Comparison of ENCODE assay signal across 1 cellular context in the genomic region with DNA sequence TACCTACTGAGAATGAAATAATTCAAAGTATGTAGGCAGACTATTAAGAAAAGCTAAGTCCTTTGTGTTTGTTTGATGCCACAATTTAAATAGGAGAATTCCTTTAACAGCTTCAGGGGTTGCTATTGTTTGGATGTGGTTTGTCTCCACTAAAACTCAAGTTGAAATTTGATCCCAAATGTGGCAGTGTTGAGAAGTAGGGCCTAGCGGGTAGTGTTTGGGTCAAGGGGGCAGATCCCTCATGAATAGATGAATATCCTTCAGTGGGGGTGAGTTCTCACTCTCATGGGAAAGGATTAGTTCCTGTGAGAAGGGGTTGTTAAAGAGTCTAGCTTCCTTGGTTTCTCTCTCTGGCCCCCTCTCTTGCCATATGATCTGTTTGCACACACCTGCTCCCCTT.
A peak's percentile ranks its signal among the peaks of the same experiment; 100 is the strongest.
TF ChIP-seq lines count a peak whose summit lies in the region.

No MANE protein-coding gene starts in this region.

TF ChIP-seq in HEK293, 187 proteins besides CTCF, POLR2A, EP300 and RAD21 (continued from another document):
- TF ChIP-seq, protein P1, sequence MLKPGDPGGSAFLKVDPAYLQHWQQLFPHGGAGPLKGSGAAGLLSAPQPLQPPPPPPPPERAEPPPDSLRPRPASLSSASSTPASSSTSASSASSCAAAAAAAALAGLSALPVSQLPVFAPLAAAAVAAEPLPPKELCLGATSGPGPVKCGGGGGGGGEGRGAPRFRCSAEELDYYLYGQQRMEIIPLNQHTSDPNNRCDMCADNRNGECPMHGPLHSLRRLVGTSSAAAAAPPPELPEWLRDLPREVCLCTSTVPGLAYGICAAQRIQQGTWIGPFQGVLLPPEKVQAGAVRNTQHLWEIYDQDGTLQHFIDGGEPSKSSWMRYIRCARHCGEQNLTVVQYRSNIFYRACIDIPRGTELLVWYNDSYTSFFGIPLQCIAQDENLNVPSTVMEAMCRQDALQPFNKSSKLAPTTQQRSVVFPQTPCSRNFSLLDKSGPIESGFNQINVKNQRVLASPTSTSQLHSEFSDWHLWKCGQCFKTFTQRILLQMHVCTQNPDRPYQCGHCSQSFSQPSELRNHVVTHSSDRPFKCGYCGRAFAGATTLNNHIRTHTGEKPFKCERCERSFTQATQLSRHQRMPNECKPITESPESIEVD (tag by site-specific recombination; IDR thresholded peaks at IDR 0.05): peak; percentile 32
- TF ChIP-seq MEIS1 (CRISPR knock-in tag; IDR thresholded peaks at IDR 0.05; ENCODE audit: borderline replicate concordance) (no peak), PRDM1 (tag by site-specific recombination; IDR thresholded peaks at IDR 0.05) (no peak), ZNF138 (tag by site-specific recombination; IDR thresholded peaks at IDR 0.05; ENCODE audit: borderline replicate concordance) (no peak), ZNF76 (tag by site-specific recombination; IDR thresholded peaks at IDR 0.05; ENCODE audit: borderline replicate concordance, low read depth) (no peak), WT1 (tag by site-specific recombination; IDR thresholded peaks at IDR 0.05) (0 out of 2 replicates have a peak, but pooled peaks have one; percentile 24), MZF1 (tag by site-specific recombination; IDR thresholded peaks at IDR 0.05; ENCODE audit: borderline replicate concordance) (peak; percentile 82; the same call in 1 of the 2 replicates), ZNF548 (tag by site-specific recombination; IDR thresholded peaks at IDR 0.05) (no peak), ZNF10 (tag by site-specific recombination; IDR thresholded peaks at IDR 0.05) (no peak), ZNF184 (tag by site-specific recombination; IDR thresholded peaks at IDR 0.05) (no peak), ZNF426 (tag by site-specific recombination; IDR thresholded peaks at IDR 0.05) (no peak), GLIS1 (tag by site-specific recombination; IDR thresholded peaks at IDR 0.05) (0 out of 2 replicates have a peak, but pooled peaks have one; percentile 7), ZNF2 (tag by site-specific recombination; IDR thresholded peaks at IDR 0.05) (no peak)
- TF ChIP-seq, protein P2, sequence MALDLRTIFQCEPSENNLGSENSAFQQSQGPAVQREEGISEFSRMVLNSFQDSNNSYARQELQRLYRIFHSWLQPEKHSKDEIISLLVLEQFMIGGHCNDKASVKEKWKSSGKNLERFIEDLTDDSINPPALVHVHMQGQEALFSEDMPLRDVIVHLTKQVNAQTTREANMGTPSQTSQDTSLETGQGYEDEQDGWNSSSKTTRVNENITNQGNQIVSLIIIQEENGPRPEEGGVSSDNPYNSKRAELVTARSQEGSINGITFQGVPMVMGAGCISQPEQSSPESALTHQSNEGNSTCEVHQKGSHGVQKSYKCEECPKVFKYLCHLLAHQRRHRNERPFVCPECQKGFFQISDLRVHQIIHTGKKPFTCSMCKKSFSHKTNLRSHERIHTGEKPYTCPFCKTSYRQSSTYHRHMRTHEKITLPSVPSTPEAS (tag by site-specific recombination; IDR thresholded peaks at IDR 0.05): no peak
- TF ChIP-seq, protein P3, sequence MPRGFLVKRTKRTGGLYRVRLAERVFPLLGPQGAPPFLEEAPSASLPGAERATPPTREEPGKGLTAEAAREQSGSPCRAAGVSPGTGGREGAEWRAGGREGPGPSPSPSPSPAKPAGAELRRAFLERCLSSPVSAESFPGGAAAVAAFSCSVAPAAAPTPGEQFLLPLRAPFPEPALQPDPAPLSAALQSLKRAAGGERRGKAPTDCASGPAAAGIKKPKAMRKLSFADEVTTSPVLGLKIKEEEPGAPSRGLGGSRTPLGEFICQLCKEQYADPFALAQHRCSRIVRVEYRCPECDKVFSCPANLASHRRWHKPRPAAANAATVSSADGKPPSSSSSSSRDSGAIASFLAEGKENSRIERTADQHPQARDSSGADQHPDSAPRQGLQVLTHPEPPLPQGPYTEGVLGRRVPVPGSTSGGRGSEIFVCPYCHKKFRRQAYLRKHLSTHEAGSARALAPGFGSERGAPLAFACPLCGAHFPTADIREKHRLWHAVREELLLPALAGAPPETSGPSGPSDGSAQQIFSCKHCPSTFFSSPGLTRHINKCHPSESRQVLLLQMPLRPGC (tag by site-specific recombination; IDR thresholded peaks at IDR 0.05): no peak
- TF ChIP-seq, protein P4, sequence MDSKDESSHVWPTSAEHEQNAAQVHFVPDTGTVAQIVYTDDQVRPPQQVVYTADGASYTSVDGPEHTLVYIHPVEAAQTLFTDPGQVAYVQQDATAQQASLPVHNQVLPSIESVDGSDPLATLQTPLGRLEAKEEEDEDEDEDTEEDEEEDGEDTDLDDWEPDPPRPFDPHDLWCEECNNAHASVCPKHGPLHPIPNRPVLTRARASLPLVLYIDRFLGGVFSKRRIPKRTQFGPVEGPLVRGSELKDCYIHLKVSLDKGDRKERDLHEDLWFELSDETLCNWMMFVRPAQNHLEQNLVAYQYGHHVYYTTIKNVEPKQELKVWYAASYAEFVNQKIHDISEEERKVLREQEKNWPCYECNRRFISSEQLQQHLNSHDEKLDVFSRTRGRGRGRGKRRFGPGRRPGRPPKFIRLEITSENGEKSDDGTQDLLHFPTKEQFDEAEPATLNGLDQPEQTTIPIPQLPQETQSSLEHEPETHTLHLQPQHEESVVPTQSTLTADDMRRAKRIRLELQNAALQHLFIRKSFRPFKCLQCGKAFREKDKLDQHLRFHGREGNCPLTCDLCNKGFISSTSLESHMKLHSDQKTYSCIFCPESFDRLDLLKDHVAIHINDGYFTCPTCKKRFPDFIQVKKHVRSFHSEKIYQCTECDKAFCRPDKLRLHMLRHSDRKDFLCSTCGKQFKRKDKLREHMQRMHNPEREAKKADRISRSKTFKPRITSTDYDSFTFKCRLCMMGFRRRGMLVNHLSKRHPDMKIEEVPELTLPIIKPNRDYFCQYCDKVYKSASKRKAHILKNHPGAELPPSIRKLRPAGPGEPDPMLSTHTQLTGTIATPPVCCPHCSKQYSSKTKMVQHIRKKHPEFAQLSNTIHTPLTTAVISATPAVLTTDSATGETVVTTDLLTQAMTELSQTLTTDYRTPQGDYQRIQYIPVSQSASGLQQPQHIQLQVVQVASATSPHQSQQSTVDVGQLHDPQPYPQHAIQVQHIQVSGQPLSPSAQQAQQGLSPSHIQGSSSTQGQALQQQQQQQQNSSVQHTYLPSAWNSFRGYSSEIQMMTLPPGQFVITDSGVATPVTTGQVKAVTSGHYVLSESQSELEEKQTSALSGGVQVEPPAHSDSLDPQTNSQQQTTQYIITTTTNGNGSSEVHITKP (tag by site-specific recombination; IDR thresholded peaks at IDR 0.05): 0 out of 2 replicates have a peak, but pooled peaks have one; percentile 32
- TF ChIP-seq, protein P5, sequence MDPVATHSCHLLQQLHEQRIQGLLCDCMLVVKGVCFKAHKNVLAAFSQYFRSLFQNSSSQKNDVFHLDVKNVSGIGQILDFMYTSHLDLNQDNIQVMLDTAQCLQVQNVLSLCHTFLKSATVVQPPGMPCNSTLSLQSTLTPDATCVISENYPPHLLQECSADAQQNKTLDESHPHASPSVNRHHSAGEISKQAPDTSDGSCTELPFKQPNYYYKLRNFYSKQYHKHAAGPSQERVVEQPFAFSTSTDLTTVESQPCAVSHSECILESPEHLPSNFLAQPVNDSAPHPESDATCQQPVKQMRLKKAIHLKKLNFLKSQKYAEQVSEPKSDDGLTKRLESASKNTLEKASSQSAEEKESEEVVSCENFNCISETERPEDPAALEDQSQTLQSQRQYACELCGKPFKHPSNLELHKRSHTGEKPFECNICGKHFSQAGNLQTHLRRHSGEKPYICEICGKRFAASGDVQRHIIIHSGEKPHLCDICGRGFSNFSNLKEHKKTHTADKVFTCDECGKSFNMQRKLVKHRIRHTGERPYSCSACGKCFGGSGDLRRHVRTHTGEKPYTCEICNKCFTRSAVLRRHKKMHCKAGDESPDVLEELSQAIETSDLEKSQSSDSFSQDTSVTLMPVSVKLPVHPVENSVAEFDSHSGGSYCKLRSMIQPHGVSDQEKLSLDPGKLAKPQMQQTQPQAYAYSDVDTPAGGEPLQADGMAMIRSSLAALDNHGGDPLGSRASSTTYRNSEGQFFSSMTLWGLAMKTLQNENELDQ (tag by site-specific recombination; IDR thresholded peaks at IDR 0.05; ENCODE audit: low read depth): no peak
